ENCODE assay signal across 2 cellular contexts in genomic region chr1:184940694-184941093, GRCh38.
TF ChIP-seq lines count a peak whose summit lies in the region.

No MANE protein-coding gene starts in this region.

TF ChIP-seq in IMR-90, 13 proteins besides CTCF, POLR2A, EP300 and RAD21:
- TF ChIP-seq MXI1 (IDR thresholded peaks at IDR 0.05; ENCODE audit: borderline replicate concordance, low read depth, low read length) (no peak), MAZ (IDR thresholded peaks at IDR 0.05; ENCODE audit: borderline replicate concordance, low read depth, low read length) (no peak)

TF ChIP-seq in GM12878, 131 proteins besides CTCF, POLR2A, EP300 and RAD21:
- TF ChIP-seq IKZF2 (IDR thresholded peaks at IDR 0.05) (no peak), ZBTB33 (IDR thresholded peaks at IDR 0.05) (peak; percentile 58; the same call in 1 of the 2 replicates)
